ENCODE assay signal across 22 cellular contexts in genomic region chr7:137628211-137628610, GRCh38.
DNase-seq lines count a peak whose midpoint lies in the region; TF ChIP-seq lines count a peak whose summit lies in the region.
"Had no signal": no experiment of that assay in that cellular context is flagged by ENCODE, and none has a peak within 500 bp of the region (broad histone marks: within the 10 kb centered on the region; RNA-seq: fewer than 3 reads in every experiment).

No MANE protein-coding gene starts in this region.

- no peak overlapping the region for H3K27ac ChIP-seq in WERI-Rb-1
- H3K27ac ChIP-seq: transverse colon had no signal

- no peaks in the 10 kb centered on the region for H3K9me3 ChIP-seq in WERI-Rb-1 (ENCODE audit: severe bottlenecking)
- H3K9me3 ChIP-seq: transverse colon had no signal

- no peak overlapping the region for H3K4me3 ChIP-seq in WERI-Rb-1 (ENCODE audit: low read depth, low read length)
- H3K4me3 ChIP-seq: smooth muscle cell, transverse colon had no signal

- DNase-seq in G401 (ENCODE audit: low spot score): peak; percentile 86
- DNase-seq in NCI-H128 (lab: John Stamatoyannopoulos, UW; ENCODE audit: unreplicated experiment): peak; percentile 20
- peak; percentile 19 for DNase-seq in dermis blood vessel endothelial cell
- DNase-seq in occipital lobe (lab: John Stamatoyannopoulos, UW): peak; percentile 34
- no peak for DNase-seq in WERI-Rb-1
- DNase-seq in SKM-1 treated with dmso at 0.1 percent for 144 hours (lab: John Stamatoyannopoulos, UW; ENCODE audit: unreplicated experiment): no peak
- no peak for DNase-seq in middle frontal gyrus (ENCODE audit: extremely low spot score, low spot score)
- DNase-seq: activated CD4-positive, CD25-positive, alpha-beta regulatory T cell; activated CD8-positive, alpha-beta T cell treated with anti-CD3 and anti-CD28 coated beads for 36 hours; activated naive CD4-positive, alpha-beta T cell treated with Interleukin-2 at 50 U/mL for 16 hours; activated T-cell treated with anti-CD3 and anti-CD28 coated beads, Interleukin-2, amount 50 U/mL, for 1 hour; aorta; effector CD4-positive, alpha-beta T cell; erythroblast; KBM-7; NCI-H526; Right ventricle myocardium superior; stimulated activated CD4-positive, alpha-beta T cell treated with anti-CD3 and anti-CD28 coated beads, Interleukin-2, amount 100 ng/mL, for 48 hours; stimulated activated naive CD4-positive, alpha-beta T cell treated with Interleukin-2 at 50 U/mL for 16 hours; T-helper 1 cell; transverse colon had no signal

- no peaks in the 10 kb centered on the region for H3K27me3 ChIP-seq in WERI-Rb-1 (ENCODE audit: insufficient read depth, low read depth, severe bottlenecking)

- no peaks in the 10 kb centered on the region for H3K36me3 ChIP-seq in WERI-Rb-1
- H3K36me3 ChIP-seq: transverse colon had no signal

- in situ Hi-C loops in G401 (cut with HindIII; ENCODE audit: low sequenced_read_pairs): no loop called here

- TF ChIP-seq CTCF in WERI-Rb-1 (IDR thresholded peaks at IDR 0.05; ENCODE audit: low read depth, low read length): no peak

Comparison
In these comparisons a context has a peak if more than half of its experiments do, and no peak if none do; other contexts are left out.
1. DNase-seq: peak in G401 (single experiment), NCI-H128 (single experiment), dermis blood vessel endothelial cell (single experiment) and occipital lobe (single experiment); none in WERI-Rb-1 (single experiment), SKM-1 treated with dmso at 0.1 percent for 144 hours (single experiment) and middle frontal gyrus (single experiment).